ENCODE assay signal across 8 cellular contexts in the genomic region with DNA sequence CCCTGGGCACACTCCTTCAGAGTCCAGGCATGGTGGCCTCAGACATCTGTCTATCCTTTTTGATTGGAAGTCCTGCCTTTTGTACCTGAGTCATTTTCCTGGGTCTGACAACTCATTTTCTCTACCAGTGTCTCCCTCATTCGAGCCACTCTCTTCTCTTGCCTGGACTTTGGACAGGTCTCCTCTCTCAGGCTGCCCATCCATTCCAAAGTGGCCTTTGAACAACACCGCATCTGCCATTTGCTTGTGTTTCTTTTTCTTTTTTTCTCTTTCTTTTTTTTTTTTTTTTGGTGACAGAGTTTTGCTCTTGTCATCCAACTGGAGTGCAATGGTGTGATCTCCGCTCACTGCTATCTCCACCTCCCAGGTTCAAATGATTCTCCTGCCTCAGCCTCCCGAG.
"Had no signal": no experiment of that assay in that cellular context is flagged by ENCODE, and none has a peak within 500 bp of the region (broad histone marks: within the 10 kb centered on the region; RNA-seq: fewer than 3 reads in every experiment).

No MANE protein-coding gene starts in this region.

- H3K4me3 ChIP-seq: GM12878 had no signal

- FAIRE-seq: G401.6, GM12878, GM12891, GM12892, GM18507, GM19239 had no signal

- DNase-seq: GDM1, GF-D8 had no signal

- ATAC-seq: GM12878 had no signal
